ENCODE assay signal across 13 cellular contexts in the genomic region with DNA sequence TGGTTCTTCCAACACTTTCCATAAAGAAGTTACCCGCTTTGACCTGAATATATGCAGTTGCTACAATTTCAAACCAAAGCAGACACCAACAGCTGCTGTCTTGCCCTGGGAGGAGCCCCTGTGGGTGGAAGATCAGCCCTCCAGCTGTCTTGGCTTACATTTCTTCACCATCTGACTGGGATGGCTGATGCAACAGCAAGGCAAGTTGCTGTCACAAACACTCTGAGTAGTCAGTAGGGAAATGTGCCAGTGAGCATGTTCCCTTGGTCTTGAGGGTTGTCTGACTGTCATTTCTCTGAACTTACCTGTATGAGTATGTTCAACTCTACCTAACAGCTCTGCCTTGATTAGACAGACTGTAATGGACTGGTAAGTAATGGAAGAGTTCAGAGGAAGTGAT.
DNase-seq lines count a peak whose midpoint lies in the region.
"Had no signal": no experiment of that assay in that cellular context is flagged by ENCODE, and none has a peak within 500 bp of the region (broad histone marks: within the 10 kb centered on the region; RNA-seq: fewer than 3 reads in every experiment).

No MANE protein-coding gene starts in this region.

- intact Hi-C loops in CD4-positive, alpha-beta memory T cell (cut with micrococcal nuclease) = no loop called here

- H3K27ac ChIP-seq in CD4-positive, alpha-beta memory T cell (ENCODE audit: low read depth, low read length) = no peak overlapping the region
- H3K27ac ChIP-seq: uterus, VCaP had no signal

- no peaks in the 10 kb centered on the region for H3K4me1 ChIP-seq in CD4-positive, alpha-beta memory T cell (ENCODE audit: insufficient read depth, low read length)

- H3K4me3 ChIP-seq in CD4-positive, alpha-beta memory T cell (ENCODE audit: low read length in 2 of 2) = no peak overlapping the region
- H3K4me3 ChIP-seq: uterus had no signal

- no peaks in the 10 kb centered on the region for H3K9me3 Mint-ChIP-seq in activated T-cell treated with anti-CD3 and anti-CD28 coated beads, Interleukin-2, amount 50 U/mL, for 24 hours
- peaks cover 0 to 7% (median 0%) of the 10 kb centered on the region in 8 donors for H3K9me3 Mint-ChIP-seq in CD4-positive, alpha-beta memory T cell

- no peak overlapping the region for H3K4me3 Mint-ChIP-seq in activated T-cell treated with anti-CD3 and anti-CD28 coated beads, Interleukin-2, amount 50 U/mL, for 24 hours
- no peak overlapping the region for H3K4me3 Mint-ChIP-seq in CD4-positive, alpha-beta memory T cell
- H3K4me3 Mint-ChIP-seq: naive B cell had no signal

- no peaks in the 10 kb centered on the region for H3K9me3 ChIP-seq in CD4-positive, alpha-beta memory T cell (ENCODE audit: control insufficient read depth in 1 of 2, low read length in 2 of 2)
- H3K9me3 ChIP-seq: uterus had no signal

- peak; percentile 22 to 26 for DNase-seq in activated T-cell treated with anti-CD3 and anti-CD28 coated beads, Interleukin-2, amount 50 U/mL, for 48 hours
- no peak for DNase-seq in activated T-cell treated with anti-CD3 and anti-CD28 coated beads, Interleukin-2, amount 50 U/mL, for 24 hours
- DNase-seq in NCI-H2171 (lab: John Stamatoyannopoulos, UW) (peak; percentile 51), dedifferentiated amniotic fluid mesenchymal stem cell (ENCODE audit: extremely low spot score) (peak; percentile 87), NCI-H2081 (lab: John Stamatoyannopoulos, UW) (no peak)
- DNase-seq in stimulated activated CD8-positive, alpha-beta memory T cell treated with anti-CD3 and anti-CD28 coated beads, Interleukin-4, amount 100 ng/mL, for 48 hours = peak; percentile 31
- no peak for DNase-seq in CD4-positive, alpha-beta memory T cell
- DNase-seq in activated CD8-positive, alpha-beta memory T cell treated with anti-CD3 and anti-CD28 coated beads for 24 hours = no peak
- DNase-seq: naive B cell; NK-92 treated with Interleukin-12 subunit alpha and Interleukin-12 subunit beta, amount 100 ng/mL, for 24 hours; stimulated activated CD4-positive, alpha-beta T cell treated with anti-CD3 and anti-CD28 coated beads, Interleukin-4, amount 100 ng/mL, for 1 hour; uterus had no signal

- H3K27me3 ChIP-seq in CD4-positive, alpha-beta memory T cell (ENCODE audit: insufficient read depth, low read length) = no peaks in the 10 kb centered on the region
- H3K27me3 ChIP-seq: uterus had no signal

- no peaks in the 10 kb centered on the region for H3K36me3 ChIP-seq in CD4-positive, alpha-beta memory T cell (ENCODE audit: insufficient read depth, low read length)
- H3K36me3 ChIP-seq: uterus had no signal

- H3K36me3 Mint-ChIP-seq in activated T-cell treated with anti-CD3 and anti-CD28 coated beads, Interleukin-2, amount 50 U/mL, for 24 hours (ENCODE audit: low read depth) = no peaks in the 10 kb centered on the region
- no peaks in the 10 kb centered on the region for H3K36me3 Mint-ChIP-seq in CD4-positive, alpha-beta memory T cell
- H3K36me3 Mint-ChIP-seq: naive B cell had no signal

- CTCF ChIA-PET in CD4-positive, alpha-beta memory T cell (lab: Charles Lee; ENCODE audit: partially characterized antibody) = no interaction called here

- no peak overlapping the region for H3K27ac Mint-ChIP-seq in activated T-cell treated with anti-CD3 and anti-CD28 coated beads, Interleukin-2, amount 50 U/mL, for 24 hours
- H3K27ac Mint-ChIP-seq in CD4-positive, alpha-beta memory T cell = no peak overlapping the region
- H3K27ac Mint-ChIP-seq: naive B cell had no signal

- POLR2A ChIA-PET in CD4-positive, alpha-beta memory T cell (lab: Charles Lee; ENCODE audit: partially characterized antibody) = no interaction called here

- H3K4me1 Mint-ChIP-seq in activated T-cell treated with anti-CD3 and anti-CD28 coated beads, Interleukin-2, amount 50 U/mL, for 24 hours (ENCODE audit: low read depth) = no peaks in the 10 kb centered on the region
- no peaks in the 10 kb centered on the region for H3K4me1 Mint-ChIP-seq in CD4-positive, alpha-beta memory T cell
- H3K4me1 Mint-ChIP-seq: naive B cell had no signal

- peaks cover 10% of the 10 kb centered on the region for H3K27me3 Mint-ChIP-seq in activated T-cell treated with anti-CD3 and anti-CD28 coated beads, Interleukin-2, amount 50 U/mL, for 24 hours
- H3K27me3 Mint-ChIP-seq in CD4-positive, alpha-beta memory T cell = peaks cover 4 to 10% of the 10 kb centered on the region in 2 donors

Comparison
In these comparisons a context has a peak if more than half of its experiments do, and no peak if none do; other contexts are left out.
1. DNase-seq: peak in activated T-cell treated with anti-CD3 and anti-CD28 coated beads, Interleukin-2, amount 50 U/mL, for 48 hours (2 of 2), NCI-H2171 (single experiment), dedifferentiated amniotic fluid mesenchymal stem cell (single experiment) and stimulated activated CD8-positive, alpha-beta memory T cell treated with anti-CD3 and anti-CD28 coated beads, Interleukin-4, amount 100 ng/mL, for 48 hours (single experiment); none in activated T-cell treated with anti-CD3 and anti-CD28 coated beads, Interleukin-2, amount 50 U/mL, for 24 hours (single experiment), CD4-positive, alpha-beta memory T cell (0 of 5), NCI-H2081 (0 of 2) and activated CD8-positive, alpha-beta memory T cell treated with anti-CD3 and anti-CD28 coated beads for 24 hours (single experiment).